ENCODE assay signal across 9 cellular contexts in genomic region chr2:42794271-42795046, GRCh38. TPM values are rescaled to one million over a fixed set of nuclear protein-coding genes. Genes with fewer than 3 reads are reported as not detected.
DNase-seq lines count a peak whose midpoint lies in the region; ATAC-seq and TF ChIP-seq lines count a peak whose summit lies in the region.
"Had no signal": no experiment of that assay in that cellular context is flagged by ENCODE, and none has a peak within 500 bp of the region (broad histone marks: within the 10 kb centered on the region; RNA-seq: fewer than 3 reads in every experiment).

No MANE protein-coding gene starts in this region.

- H2AFZ ChIP-seq in HCT116 (ENCODE audit: low read depth, low read length, poor library complexity, severe bottlenecking): no peak overlapping the region

- H3K9me3 ChIP-seq in HCT116 (ENCODE audit: control insufficient read depth in 1 of 2, insufficient read depth in 1 of 2, low read depth in 1 of 2, low read length in 2 of 2) (no peaks in the 10 kb centered on the region), duodenal mucosa (ENCODE audit: control insufficient read depth in 1 of 2, low read length in 2 of 2) (no peaks in the 10 kb centered on the region)
- H3K9me3 ChIP-seq in naive thymus-derived CD4-positive, alpha-beta T cell (ENCODE audit: control insufficient read depth in 2 of 3, low read length in 3 of 3): no peaks in the 10 kb centered on the region

- H3K4me1 Mint-ChIP-seq in naive thymus-derived CD4-positive, alpha-beta T cell: peaks cover 17 to 48% (median 34%) of the 10 kb centered on the region in 7 donors

- H3K9me3 Mint-ChIP-seq in naive thymus-derived CD4-positive, alpha-beta T cell: peaks cover 0 to 4% (median 0%) of the 10 kb centered on the region in 11 donors

- H3K4me3 Mint-ChIP-seq in naive thymus-derived CD4-positive, alpha-beta T cell: peak overlapping the region in 9 of 10 donors; percentile 0 to 87 (median 78)

- H4K20me1 ChIP-seq in HCT116 (ENCODE audit: insufficient read depth): no peaks in the 10 kb centered on the region

- TF ChIP-seq POLR2A in HCT116 (IDR thresholded peaks at IDR 0.05; ENCODE audit: borderline replicate concordance, extremely low read depth, insufficient read depth, insufficient read length): no peak

- in situ Hi-C loops in GM13976 (cut with MboI; ENCODE audit: low sequenced_read_pairs, unreplicated experiment): no loop called here

- H3K36me3 Mint-ChIP-seq in naive thymus-derived CD4-positive, alpha-beta T cell: peaks cover 0 to 8% (median 6%) of the 10 kb centered on the region in 5 donors

- H3K4me2 ChIP-seq in HCT116 (ENCODE audit: low read length): no peak overlapping the region

- H3K4me1 ChIP-seq in HCT116 (ENCODE audit: control insufficient read depth in 1 of 2, insufficient read depth in 2 of 2, low read length in 2 of 2): no peaks in the 10 kb centered on the region
- peaks cover 19 to 26% of the 10 kb centered on the region in 2 donors for H3K4me1 ChIP-seq in duodenal mucosa (ENCODE audit: control insufficient read depth in 1 of 2, insufficient read depth in 2 of 2, low read length in 2 of 2)
- H3K4me1 ChIP-seq in naive thymus-derived CD4-positive, alpha-beta T cell (ENCODE audit: control insufficient read depth in 2 of 2, insufficient read depth in 2 of 2, low read length in 2 of 2): peaks cover 0 to 15% of the 10 kb centered on the region in 2 donors

- ATAC-seq in HCT116 (peak; percentile 22; the same call in 1 of the 2 replicates), HG02610 (IDR thresholded peaks at IDR 0.05; ENCODE audit: unreplicated experiment) (no peak)
- ATAC-seq in naive thymus-derived CD4-positive, alpha-beta T cell: no peak
- ATAC-seq: foreskin keratinocyte had no signal

- H3K36me3 ChIP-seq in HCT116 (ENCODE audit: control insufficient read depth in 1 of 2, insufficient read depth in 2 of 2, low read length in 2 of 2) (no peaks in the 10 kb centered on the region), duodenal mucosa (ENCODE audit: control insufficient read depth in 1 of 2, insufficient read depth in 2 of 2, low read length in 2 of 2) (peaks cover 0 to 3% of the 10 kb centered on the region in 2 donors)
- H3K36me3 ChIP-seq in naive thymus-derived CD4-positive, alpha-beta T cell (ENCODE audit: control insufficient read depth in 2 of 3, insufficient read depth in 3 of 3, low read length in 3 of 3): no peaks in the 10 kb centered on the region

- H3K27me3 Mint-ChIP-seq in naive thymus-derived CD4-positive, alpha-beta T cell: peaks cover 23 to 48% (median 32%) of the 10 kb centered on the region in 5 donors

- no peak overlapping the region for H3K9ac ChIP-seq in HCT116 (ENCODE audit: low read length)
- peak overlapping the region; percentile 87 to 95 for H3K9ac ChIP-seq in duodenal mucosa (ENCODE audit: low read depth in 1 of 2, low read length in 2 of 2)

- TF ChIP-seq CTCF in HCT116 (IDR thresholded peaks at IDR 0.05 in 2 of 3, conservative IDR thresholded peaks at IDR 0.05 in 1 of 3; ENCODE audit: borderline replicate concordance in 1 of 3, insufficient read depth in 1 of 3, low read depth in 2 of 3, low read length in 2 of 3): no peak
- TF ChIP-seq CTCF in GM13976 (IDR thresholded peaks at IDR 0.05; ENCODE audit: borderline replicate concordance, control extremely low read depth, extremely low read depth, insufficient read depth, missing control alignments): no peak

- no peak for TF ChIP-seq RAD21 in HCT116 (IDR thresholded peaks at IDR 0.05; ENCODE audit: low read depth)

- no peak overlapping the region for H3K27ac ChIP-seq in HCT116 (ENCODE audit: low read depth, low read length)
- H3K27ac ChIP-seq in duodenal mucosa (ENCODE audit: low read depth, low read length): no peak overlapping the region
- no peak overlapping the region for H3K27ac ChIP-seq in naive thymus-derived CD4-positive, alpha-beta T cell (ENCODE audit: low read depth, low read length)
- H3K27ac ChIP-seq: foreskin keratinocyte had no signal

- H3K4me3 ChIP-seq in HCT116 (replicated peaks in 1 of 2; ENCODE audit: low read depth in 1 of 2, low read length in 2 of 2): no peak overlapping the region
- peak overlapping the region; percentile 83 to 84 for H3K4me3 ChIP-seq in duodenal mucosa (ENCODE audit: low read depth in 1 of 2, low read length in 2 of 2)
- no peak overlapping the region for H3K4me3 ChIP-seq in naive thymus-derived CD4-positive, alpha-beta T cell (ENCODE audit: low read length)

- intact Hi-C loops in HCT116 (cut with micrococcal nuclease): no loop called here
- intact Hi-C loops in naive thymus-derived CD4-positive, alpha-beta T cell (cut with micrococcal nuclease): no loop called here

- CTCF ChIA-PET in HCT116 (lab: Charles Lee): no interaction called here
- CTCF ChIA-PET in naive thymus-derived CD4-positive, alpha-beta T cell (lab: Charles Lee): interaction anchor here (0.6 kb wide), 1 partner anchor 660 kb away, joined by 4 read pairs; no protein-coding TSS in a partner anchor

- DNase-seq in AML-193 (lab: John Stamatoyannopoulos, UW): peak; percentile 29 to 45
- no peak for DNase-seq in HCT116 (ENCODE audit: low read depth, low spot score)
- no peak for DNase-seq in naive thymus-derived CD4-positive, alpha-beta T cell
- no peak for DNase-seq in A172 (ENCODE audit: low spot score)
- no peak for DNase-seq in NCI-H1105 treated with DMSO at 0.1 percent for 48 hours (lab: John Stamatoyannopoulos, UW)
- no peak for DNase-seq in GM13976 (ENCODE audit: low spot score)
- DNase-seq: foreskin keratinocyte had no signal

- H3K27me3 ChIP-seq in HCT116 (ENCODE audit: insufficient read depth, low read length) (no peaks in the 10 kb centered on the region), duodenal mucosa (ENCODE audit: control insufficient read depth in 1 of 2, insufficient read depth in 2 of 2, low read length in 2 of 2) (no peaks in the 10 kb centered on the region)
- H3K27me3 ChIP-seq in naive thymus-derived CD4-positive, alpha-beta T cell (ENCODE audit: control insufficient read depth in 2 of 2, insufficient read depth in 2 of 2, low read length in 2 of 2): peaks cover 0 to 5% of the 10 kb centered on the region in 2 donors

- H3K27ac Mint-ChIP-seq in naive thymus-derived CD4-positive, alpha-beta T cell: peak overlapping the region in 3 of 9 donors; percentile 5 to 75 (median 8)

- no TSS peak for BruUV-seq in HCT116 (replicated peaks; lab: Mats Ljungman, UMichigan)

- no peaks in the 10 kb centered on the region for H3K79me2 ChIP-seq in HCT116 (ENCODE audit: insufficient read depth, low read length)

- POLR2A ChIA-PET in HCT116 (lab: Charles Lee): no interaction called here
- POLR2A ChIA-PET in naive thymus-derived CD4-positive, alpha-beta T cell (lab: Charles Lee): interaction anchor here (3.0 kb wide), 1 partner anchor 16 kb away, joined by 20 read pairs; no protein-coding TSS in a partner anchor

- no peaks in the 10 kb centered on the region for H3K9me2 ChIP-seq in HCT116 (ENCODE audit: insufficient read depth)

- RAD21 ChIA-PET in HCT116 (lab: Charles Lee; ENCODE audit: low non-redundant PET in 1 of 2, low total read pairs in 2 of 2, uncharacterized antibody in 2 of 2, unreplicated experiment in 2 of 2): no interaction called here

TF ChIP-seq in HCT116, 20 proteins besides CTCF, POLR2A, EP300 and RAD21 (continues in another document):
- no peak for TF ChIP-seq ZNF274 (IDR thresholded peaks at IDR 0.05; ENCODE audit: low read depth, low read length)
- TF ChIP-seq YY1 (IDR thresholded peaks at IDR 0.05; ENCODE audit: extremely low read depth, insufficient replicate concordance, low read depth, low read length): no peak
- TF ChIP-seq EZH2phosphoT487 (IDR thresholded peaks at IDR 0.05; ENCODE audit: borderline replicate concordance): no peak
- no peak for TF ChIP-seq CBX3 (IDR thresholded peaks at IDR 0.05; ENCODE audit: low read depth)
- no peak for TF ChIP-seq SIN3A (IDR thresholded peaks at IDR 0.05; ENCODE audit: low read depth)
- TF ChIP-seq EGR1 (IDR thresholded peaks at IDR 0.05; ENCODE audit: low read depth): no peak
- no peak for TF ChIP-seq REST (IDR thresholded peaks at IDR 0.05; ENCODE audit: low read depth)
- no peak for TF ChIP-seq SRF (IDR thresholded peaks at IDR 0.05; ENCODE audit: low read depth)

RNA-seq across cellular contexts. Expression of gene HAAO, which starts 2.1 kb away (rescaled TPM):
- total RNA-seq in HCT116 (2021; ENCODE audit: unreplicated experiment): not detected
- 0.05 TPM in 1 of 2 replicates, not detected in the other for polyA plus RNA-seq in HCT116 (2012)
- 1 to 10 TPM in 2 of 5 experiments, under 1 TPM in 1, not detected in 2; 0.82 to 5.1 (median 1.8) TPM for total RNA-seq in naive thymus-derived CD4-positive, alpha-beta T cell
- under 1 TPM in 1 of 2 donors, not detected in 1; 0.33 TPM for polyA plus RNA-seq in naive thymus-derived CD4-positive, alpha-beta T cell
- total RNA-seq in A172 (2014; rRNA removed; shearing (Covaris generic)): not detected in 2 replicates

RNA-seq across cellular contexts. Expression of gene OXER1, which starts 30.5 kb away (rescaled TPM):
- total RNA-seq in HCT116 (2021; ENCODE audit: unreplicated experiment): not detected
- polyA plus RNA-seq in HCT116 (2012): not detected in 2 replicates
- total RNA-seq in naive thymus-derived CD4-positive, alpha-beta T cell: 1 to 10 TPM in 1 of 5 experiments, under 1 TPM in 2, not detected in 2; 0.12 to 3.0 (median 0.37) TPM
- under 1 TPM in 1 of 2 donors, not detected in 1; 0.36 TPM for polyA plus RNA-seq in naive thymus-derived CD4-positive, alpha-beta T cell
- total RNA-seq in A172 (2014; rRNA removed; shearing (Covaris generic)): not detected in 2 replicates

Comparison
In these comparisons a context has a peak if more than half of its experiments do, and no peak if none do; other contexts are left out.
1. DNase-seq: peak in AML-193 (2 of 2); none in HCT116 (single experiment), naive thymus-derived CD4-positive, alpha-beta T cell (0 of 9), A172 (single experiment), NCI-H1105 treated with DMSO at 0.1 percent for 48 hours (single experiment) and GM13976 (single experiment).
2. H3K4me3 ChIP-seq: peak in duodenal mucosa (2 of 2); none in HCT116 (0 of 2) and naive thymus-derived CD4-positive, alpha-beta T cell (single experiment).